20 cellular contexts compared by ENCODE assay signal in genomic region chr5:170270670-170271069, GRCh38. TPM values are rescaled to one million over a fixed set of nuclear protein-coding genes. Genes with fewer than 3 reads are reported as not detected.
A peak's percentile ranks its signal among the peaks of the same experiment; 100 is the strongest.
DNase-seq lines count a peak whose midpoint lies in the region; ATAC-seq lines count a peak whose summit lies in the region.
"Had no signal": no experiment of that assay in that cellular context is flagged by ENCODE, and none has a peak within 500 bp of the region (broad histone marks: within the 10 kb centered on the region; RNA-seq: fewer than 3 reads in every experiment).

No MANE protein-coding gene starts in this region.

- no peaks in the 10 kb centered on the region for H3K27me3 Mint-ChIP-seq in stimulated activated naive CD8-positive, alpha-beta T cell treated with anti-CD3 and anti-CD28 coated beads, Interleukin-15, Interleukin-2, amounts not matched to agents 100 ng/mL and 50 ng/mL, for 24 hours
- H3K27me3 Mint-ChIP-seq in activated T-helper 17 cell treated with anti-CD3 and anti-CD28 coated beads, Interleukin-2, amount 50 U/mL, for 72 hours, result no peaks in the 10 kb centered on the region
- no peaks in the 10 kb centered on the region for H3K27me3 Mint-ChIP-seq in naive thymus-derived CD4-positive, alpha-beta T cell

- H3K27me3 ChIP-seq in naive thymus-derived CD4-positive, alpha-beta T cell (ENCODE audit: control insufficient read depth in 2 of 2, insufficient read depth in 2 of 2, low read length in 2 of 2), result no peaks in the 10 kb centered on the region
- H3K27me3 ChIP-seq: left lung had no signal

- no peak for DNase-seq in stimulated activated naive CD8-positive, alpha-beta T cell treated with anti-CD3 and anti-CD28 coated beads, Interleukin-15, Interleukin-2, amounts not matched to agents 100 U/mL and 50 U/mL, for 24 hours
- no peak for DNase-seq in naive thymus-derived CD4-positive, alpha-beta T cell
- no peak for DNase-seq in caudate nucleus (lab: John Stamatoyannopoulos, UW)
- DNase-seq: activated T-cell treated with anti-CD3 and anti-CD28 coated beads, Interleukin-2, amount 50 U/mL, for 48 hours; aorta; effector CD4-positive, alpha-beta T cell; EL; glutamatergic neuron; left lung; midbrain; NCI-H187; PC-9; T1000 had no signal

- peaks cover 78 to 94% of the 10 kb centered on the region in 2 donors for H3K4me1 ChIP-seq in naive thymus-derived CD4-positive, alpha-beta T cell (ENCODE audit: control insufficient read depth in 2 of 2, insufficient read depth in 2 of 2, low read length in 2 of 2)
- H3K4me1 ChIP-seq: SJSA1 had no signal

- intact Hi-C loops in naive thymus-derived CD4-positive, alpha-beta T cell (cut with micrococcal nuclease), result loop anchor here in 1 of 2 donors (10.0 kb wide), 1 partner anchor 1904 kb away; no protein-coding TSS in a partner anchor

- peaks cover 99% of the 10 kb centered on the region for H3K4me1 Mint-ChIP-seq in stimulated activated naive CD8-positive, alpha-beta T cell treated with anti-CD3 and anti-CD28 coated beads, Interleukin-15, Interleukin-2, amounts not matched to agents 100 ng/mL and 50 ng/mL, for 24 hours (ENCODE audit: low read depth)
- peaks cover 72% of the 10 kb centered on the region for H3K4me1 Mint-ChIP-seq in activated T-helper 17 cell treated with anti-CD3 and anti-CD28 coated beads, Interleukin-2, amount 50 U/mL, for 72 hours
- peaks cover 57 to 100% (median 94%) of the 10 kb centered on the region in 7 donors for H3K4me1 Mint-ChIP-seq in naive thymus-derived CD4-positive, alpha-beta T cell

- no peaks in the 10 kb centered on the region for H3K9me3 ChIP-seq in naive thymus-derived CD4-positive, alpha-beta T cell (ENCODE audit: control insufficient read depth in 2 of 3, low read length in 3 of 3)
- H3K9me3 ChIP-seq: left lung, SJSA1 had no signal

- peak overlapping the region; percentile 77 for H3K27ac Mint-ChIP-seq in stimulated activated naive CD8-positive, alpha-beta T cell treated with anti-CD3 and anti-CD28 coated beads, Interleukin-15, Interleukin-2, amounts not matched to agents 100 ng/mL and 50 ng/mL, for 24 hours
- H3K27ac Mint-ChIP-seq in activated T-helper 17 cell treated with anti-CD3 and anti-CD28 coated beads, Interleukin-2, amount 50 U/mL, for 72 hours, result peak overlapping the region; percentile 84
- H3K27ac Mint-ChIP-seq in naive thymus-derived CD4-positive, alpha-beta T cell, result peak overlapping the region; percentile 48 to 98 (median 87)

- peak overlapping the region; percentile 66 for H3K27ac ChIP-seq in naive thymus-derived CD4-positive, alpha-beta T cell (ENCODE audit: low read depth, low read length)
- no peak overlapping the region for H3K27ac ChIP-seq in caudate nucleus (ENCODE audit: low read depth, low read length)
- H3K27ac ChIP-seq: PC-9, SJSA1 had no signal

- no peaks in the 10 kb centered on the region for H3K9me3 Mint-ChIP-seq in stimulated activated naive CD8-positive, alpha-beta T cell treated with anti-CD3 and anti-CD28 coated beads, Interleukin-15, Interleukin-2, amounts not matched to agents 100 ng/mL and 50 ng/mL, for 24 hours
- no peaks in the 10 kb centered on the region for H3K9me3 Mint-ChIP-seq in activated T-helper 17 cell treated with anti-CD3 and anti-CD28 coated beads, Interleukin-2, amount 50 U/mL, for 72 hours
- H3K9me3 Mint-ChIP-seq in naive thymus-derived CD4-positive, alpha-beta T cell, result peaks cover 0 to 1% (median 0%) of the 10 kb centered on the region in 11 donors

- CTCF ChIA-PET in naive thymus-derived CD4-positive, alpha-beta T cell (lab: Charles Lee), result interaction anchor here (13.1 to 20.9 kb wide), 2 partner anchors 22 to 69 kb away, joined by 278 to 430 read pairs; partner anchors contain the start of gene LCP2

- POLR2A ChIA-PET in naive thymus-derived CD4-positive, alpha-beta T cell (lab: Charles Lee), result interaction anchor here (0.9 to 39.5 kb wide), 2 partner anchors 35 to 68 kb away, joined by 4 to 1119 read pairs; partner anchors contain the start of gene LCP2

- H3K4me3 ChIP-seq in naive thymus-derived CD4-positive, alpha-beta T cell (ENCODE audit: low read length), result no peak overlapping the region
- H3K4me3 ChIP-seq: left lung, PC-9, SJSA1 had no signal

- ATAC-seq in stimulated activated naive CD8-positive, alpha-beta T cell treated with anti-CD3 and anti-CD28 coated beads, Interleukin-15, Interleukin-2, amounts not matched to agents 100 U/mL and 50 U/mL, for 24 hours, result no peak
- ATAC-seq in activated T-helper 17 cell treated with anti-CD3 and anti-CD28 coated beads, Interleukin-2, amount 50 U/mL, for 72 hours (replicated peaks), result peak; percentile 28
- no peak for ATAC-seq in naive thymus-derived CD4-positive, alpha-beta T cell
- ATAC-seq in GM19397 (IDR thresholded peaks at IDR 0.05; ENCODE audit: unreplicated experiment) (no peak), HG02973 (IDR thresholded peaks at IDR 0.05; ENCODE audit: unreplicated experiment) (no peak)
- ATAC-seq: activated CD4-positive, CD25-positive, alpha-beta regulatory T cell treated with anti-CD3 and anti-CD28 coated beads, Interleukin-2, amount 50 U/mL, for 24 hours; left lung had no signal

- peak overlapping the region; percentile 15 for H3K4me3 Mint-ChIP-seq in stimulated activated naive CD8-positive, alpha-beta T cell treated with anti-CD3 and anti-CD28 coated beads, Interleukin-15, Interleukin-2, amounts not matched to agents 100 ng/mL and 50 ng/mL, for 24 hours
- H3K4me3 Mint-ChIP-seq in activated T-helper 17 cell treated with anti-CD3 and anti-CD28 coated beads, Interleukin-2, amount 50 U/mL, for 72 hours, result peak overlapping the region; percentile 70
- H3K4me3 Mint-ChIP-seq in naive thymus-derived CD4-positive, alpha-beta T cell, result peak overlapping the region in 5 of 10 donors; percentile 2 to 36 (median 26)

- peaks cover 45 to 75% (median 51%) of the 10 kb centered on the region in 3 experiments for H3K36me3 ChIP-seq in naive thymus-derived CD4-positive, alpha-beta T cell (ENCODE audit: control insufficient read depth in 2 of 3, insufficient read depth in 3 of 3, low read length in 3 of 3)
- H3K36me3 ChIP-seq: SJSA1 had no signal

- H3K36me3 Mint-ChIP-seq in stimulated activated naive CD8-positive, alpha-beta T cell treated with anti-CD3 and anti-CD28 coated beads, Interleukin-15, Interleukin-2, amounts not matched to agents 100 ng/mL and 50 ng/mL, for 24 hours (ENCODE audit: low read depth), result peaks cover 92% of the 10 kb centered on the region
- peaks cover 100% of the 10 kb centered on the region for H3K36me3 Mint-ChIP-seq in activated T-helper 17 cell treated with anti-CD3 and anti-CD28 coated beads, Interleukin-2, amount 50 U/mL, for 72 hours (ENCODE audit: low read depth)
- peaks cover 4 to 79% (median 61%) of the 10 kb centered on the region in 5 donors for H3K36me3 Mint-ChIP-seq in naive thymus-derived CD4-positive, alpha-beta T cell

RNA-seq across cellular contexts. Expression of gene LCP2, which starts 26.9 kb away (rescaled TPM):
- total RNA-seq in activated T-helper 17 cell treated with anti-CD3 and anti-CD28 coated beads, Interleukin-2, amount 50 U/mL, for 72 hours, result 100 to 1,000 TPM; 202 to 204 TPM
- total RNA-seq in naive thymus-derived CD4-positive, alpha-beta T cell, result 100 to 1,000 TPM; 291 to 414 (median 306) TPM
- polyA plus RNA-seq in naive thymus-derived CD4-positive, alpha-beta T cell, result 100 to 1,000 TPM; 189 to 295 TPM
- total RNA-seq: PC-9 had no signal

RNA-seq across cellular contexts. Expression of gene C5orf58, which starts 37.9 kb away (rescaled TPM):
- not detected for total RNA-seq in activated T-helper 17 cell treated with anti-CD3 and anti-CD28 coated beads, Interleukin-2, amount 50 U/mL, for 72 hours
- not detected for total RNA-seq in naive thymus-derived CD4-positive, alpha-beta T cell
- polyA plus RNA-seq in naive thymus-derived CD4-positive, alpha-beta T cell, result 1 to 10 TPM; 1.6 to 2.0 TPM
- total RNA-seq: aorta, left lung, PC-9, SJSA1, temporal lobe had no signal
- polyA plus RNA-seq: aorta had no signal
